In genomic region chr21:39184050-39184980, GRCh38 we compare ENCODE assay signal across 8 cellular contexts. TPM values are rescaled to one million over a fixed set of nuclear protein-coding genes. Genes with fewer than 3 reads are reported as not detected.
DNase-seq lines count a peak whose midpoint lies in the region; ATAC-seq and TF ChIP-seq lines count a peak whose summit lies in the region.

No MANE protein-coding gene starts in this region.

- no peak overlapping the region for H3K4ac ChIP-seq in H9 (ENCODE audit: low read depth, low read length)

- no peak overlapping the region for H2BK20ac ChIP-seq in H9 (ENCODE audit: low read depth, low read length, poor library complexity, severe bottlenecking)

- WGBS in H9 (ENCODE audit: extremely low coverage, insufficient read length, low lambda C conversion rate), result no CpG with 5 or more reads among the region's 22 CpGs
- no CpG with 5 or more reads among the region's 22 CpGs for WGBS in iPS DF 6.9 (ENCODE audit: insufficient coverage, insufficient read length)

- peaks cover 37% of the 10 kb centered on the region for H3K79me2 ChIP-seq in ACC112 (ENCODE audit: control insufficient read depth, insufficient read depth, low read length, unreplicated experiment)
- no peaks in the 10 kb centered on the region for H3K79me2 ChIP-seq in H9 (ENCODE audit: insufficient read depth, low read length)

- no peak overlapping the region for H3K56ac ChIP-seq in H9 (ENCODE audit: insufficient read length, low read depth, low read length)

- no peak overlapping the region for H3K9ac ChIP-seq in H9 (ENCODE audit: extremely low read depth, insufficient read length, low read length)

- H3K27me3 ChIP-seq in ACC112 (ENCODE audit: insufficient read depth, low read length) (no peaks in the 10 kb centered on the region), H9 (ENCODE audit: insufficient read depth, low read length) (no peaks in the 10 kb centered on the region), iPS DF 6.9 (ENCODE audit: control insufficient read depth, insufficient read depth, low read length) (no peaks in the 10 kb centered on the region)

- DNase-seq in H9 (no peak), iPS DF 6.9 (ENCODE audit: low read depth, low spot score) (no peak), GM20000 (ENCODE audit: low spot score) (no peak), hypothalamus (lab: John Stamatoyannopoulos, UW) (no peak)
- DNase-seq in activated CD4-positive, alpha-beta memory T cell treated with anti-CD3 and anti-CD28 coated beads, Interleukin-2, amount 10 ng/mL, durations not matched to agents 7 days and 5 days, result no peak
- DNase-seq in stimulated activated effector memory CD8-positive, alpha-beta T cell treated with anti-CD3 and anti-CD28 coated beads, Interleukin-12 subunit alpha, Interleukin-12 subunit beta, amount 100 ng/mL, for 72 hours (ENCODE audit: low spot score in 2 of 2), result no peak

- H4K8ac ChIP-seq in H9 (replicated peaks; ENCODE audit: insufficient read length, low read depth, low read length), result no peak overlapping the region

- peaks cover 7% of the 10 kb centered on the region for H3K23me2 ChIP-seq in H9 (ENCODE audit: insufficient read length, low read depth, low read length, poor library complexity, severe bottlenecking)

- no peaks in the 10 kb centered on the region; the same call in 1 of the 2 replicates for H3K27me3 Mint-ChIP-seq in H9 (ENCODE audit: low read depth)
- H3K27me3 Mint-ChIP-seq in activated CD4-positive, alpha-beta memory T cell treated with anti-CD3 and anti-CD28 coated beads, Interleukin-2, amount 10 ng/mL, durations not matched to agents 7 days and 5 days, result no peaks in the 10 kb centered on the region

- H3K23ac ChIP-seq in H9 (ENCODE audit: insufficient read length, low read depth, low read length), result no peak overlapping the region

- no peak overlapping the region for H3T11ph ChIP-seq in H9 (ENCODE audit: low read length)

- H2BK120ac ChIP-seq in H9 (ENCODE audit: low read depth, low read length, poor library complexity, severe bottlenecking), result no peak overlapping the region

- no peak overlapping the region for H2AK5ac ChIP-seq in H9 (ENCODE audit: insufficient read length, low read length)

- H3K4me2 ChIP-seq in H9 (ENCODE audit: insufficient read depth, insufficient read length, low read length), result peak overlapping the region; percentile 85

- H2BK12ac ChIP-seq in H9 (ENCODE audit: insufficient read length, low read depth, low read length), result no peak overlapping the region

- H3K9me3 ChIP-seq in H9 (ENCODE audit: control insufficient read depth, low read depth, low read length) (no peaks in the 10 kb centered on the region), iPS DF 6.9 (ENCODE audit: control insufficient read depth, insufficient read depth, low read length) (no peaks in the 10 kb centered on the region)

- peak overlapping the region; percentile 97 for H3K4me3 ChIP-seq in ACC112 (ENCODE audit: low read depth, low read length)
- H3K4me3 ChIP-seq in iPS DF 6.9 (ENCODE audit: low read length), result peak overlapping the region; percentile 65; the same call in 1 of the 2 replicates

- ATAC-seq in stimulated activated effector memory CD8-positive, alpha-beta T cell treated with anti-CD3 and anti-CD28 coated beads, Interleukin-12 subunit alpha, Interleukin-12 subunit beta, amount 100 ng/mL, for 72 hours, result no peak
- ATAC-seq in HG02970 (IDR thresholded peaks at IDR 0.05; ENCODE audit: low FRiP score, unreplicated experiment), result no peak

- CTCF ChIA-PET in activated CD4-positive, alpha-beta memory T cell treated with anti-CD3 and anti-CD28 coated beads, Interleukin-2, amount 10 ng/mL, durations not matched to agents 7 days and 5 days (lab: Charles Lee), result interaction anchor here (1.0 to 2.7 kb wide), 10 partner anchors 11 to 416 kb away, joined by 3 to 12 read pairs (median 4); partner anchors contain the start of genes BRWD1, HMGN1 and LCA5L

- H3K79me1 ChIP-seq in H9 (ENCODE audit: insufficient read depth, low read depth, low read length, poor library complexity, severe bottlenecking), result no peaks in the 10 kb centered on the region

- no peaks in the 10 kb centered on the region for H3K9me3 Mint-ChIP-seq in H9
- H3K9me3 Mint-ChIP-seq in activated CD4-positive, alpha-beta memory T cell treated with anti-CD3 and anti-CD28 coated beads, Interleukin-2, amount 10 ng/mL, durations not matched to agents 7 days and 5 days, result no peaks in the 10 kb centered on the region
- H3K9me3 Mint-ChIP-seq in stimulated activated effector memory CD8-positive, alpha-beta T cell treated with anti-CD3 and anti-CD28 coated beads, Interleukin-12 subunit alpha, Interleukin-12 subunit beta, amount 100 ng/mL, for 72 hours, result no peaks in the 10 kb centered on the region

- TF ChIP-seq CTCF in H9 (conservative IDR thresholded peaks at IDR 0.05) (no peak), GM20000 (IDR thresholded peaks at IDR 0.05; ENCODE audit: extremely low read depth, missing control alignments) (no peak)

- H3K27ac ChIP-seq in ACC112 (ENCODE audit: low read depth, low read length) (peak overlapping the region; percentile 65), H9 (ENCODE audit: insufficient read length, low read depth, low read length) (no peak overlapping the region), iPS DF 6.9 (ENCODE audit: low read length) (no peak overlapping the region)

- no peak overlapping the region for H3K18ac ChIP-seq in H9 (ENCODE audit: insufficient read length, low read depth, low read length)

- no peak overlapping the region for H4K91ac ChIP-seq in H9 (ENCODE audit: insufficient read length, low read depth, low read length)

- H2BK15ac ChIP-seq in H9 (ENCODE audit: low read depth, low read length), result no peak overlapping the region

- peaks cover 41 to 45% of the 10 kb centered on the region in 2 experiments for H3K4me1 Mint-ChIP-seq in H9
- H3K4me1 Mint-ChIP-seq in activated CD4-positive, alpha-beta memory T cell treated with anti-CD3 and anti-CD28 coated beads, Interleukin-2, amount 10 ng/mL, durations not matched to agents 7 days and 5 days, result peaks cover 40% of the 10 kb centered on the region
- H3K4me1 Mint-ChIP-seq in stimulated activated effector memory CD8-positive, alpha-beta T cell treated with anti-CD3 and anti-CD28 coated beads, Interleukin-12 subunit alpha, Interleukin-12 subunit beta, amount 100 ng/mL, for 72 hours, result peaks cover 41% of the 10 kb centered on the region

- no peak overlapping the region for H2BK5ac ChIP-seq in H9 (ENCODE audit: insufficient read length, low read length)

- H3K27ac Mint-ChIP-seq in H9, result peak overlapping the region; percentile 74 to 94 (median 93); a peak in 6 of 7 replicates
- peak overlapping the region; percentile 92 for H3K27ac Mint-ChIP-seq in activated CD4-positive, alpha-beta memory T cell treated with anti-CD3 and anti-CD28 coated beads, Interleukin-2, amount 10 ng/mL, durations not matched to agents 7 days and 5 days
- peak overlapping the region; percentile 95 for H3K27ac Mint-ChIP-seq in stimulated activated effector memory CD8-positive, alpha-beta T cell treated with anti-CD3 and anti-CD28 coated beads, Interleukin-12 subunit alpha, Interleukin-12 subunit beta, amount 100 ng/mL, for 72 hours

- H3K36me3 Mint-ChIP-seq in H9 (ENCODE audit: insufficient read depth in 1 of 3, low read depth in 3 of 3), result peaks cover 13 to 18% (median 14%) of the 10 kb centered on the region in 3 experiments; a peak in 6 of 7 replicates
- H3K36me3 Mint-ChIP-seq in activated CD4-positive, alpha-beta memory T cell treated with anti-CD3 and anti-CD28 coated beads, Interleukin-2, amount 10 ng/mL, durations not matched to agents 7 days and 5 days (ENCODE audit: low read depth), result peaks cover 28% of the 10 kb centered on the region
- peaks cover 31% of the 10 kb centered on the region for H3K36me3 Mint-ChIP-seq in stimulated activated effector memory CD8-positive, alpha-beta T cell treated with anti-CD3 and anti-CD28 coated beads, Interleukin-12 subunit alpha, Interleukin-12 subunit beta, amount 100 ng/mL, for 72 hours

- H4K5ac ChIP-seq in H9 (ENCODE audit: insufficient read length, low read depth, low read length), result no peak overlapping the region

- H2AFZ ChIP-seq in ACC112 (ENCODE audit: low read length, unreplicated experiment) (peak overlapping the region; percentile 74), H9 (ENCODE audit: low read length) (no peak overlapping the region)

- no peaks in the 10 kb centered on the region for H4K20me1 ChIP-seq in H9 (ENCODE audit: control insufficient read depth, insufficient read depth, insufficient read length)

- POLR2A ChIA-PET in activated CD4-positive, alpha-beta memory T cell treated with anti-CD3 and anti-CD28 coated beads, Interleukin-2, amount 10 ng/mL, durations not matched to agents 7 days and 5 days (lab: Charles Lee), result interaction anchor here (0.7 to 4.2 kb wide), 19 partner anchors 8 to 379 kb away, joined by 3 to 60 read pairs (median 6); partner anchors contain the start of genes BRWD1, ETS2 and HMGN1

- no peak overlapping the region; the same call in 1 of the 2 replicates for H3K14ac ChIP-seq in H9 (ENCODE audit: insufficient read depth, low read length)

- H3K36me3 ChIP-seq in ACC112 (ENCODE audit: insufficient read depth, low read length) (no peaks in the 10 kb centered on the region; the same call in 1 of the 2 replicates), iPS DF 6.9 (ENCODE audit: control insufficient read depth, insufficient read depth, low read length) (no peaks in the 10 kb centered on the region)

- peaks cover 33% of the 10 kb centered on the region for H3K4me1 ChIP-seq in ACC112 (ENCODE audit: control insufficient read depth, insufficient read depth, low read length, unreplicated experiment)
- 0 out of 2 replicates have a peak, but pooled peaks cover 3% of the 10 kb centered on the region for H3K4me1 ChIP-seq in H9 (ENCODE audit: insufficient read depth, low read length)
- H3K4me1 ChIP-seq in iPS DF 6.9 (ENCODE audit: control insufficient read depth, insufficient read depth, low read length), result no peaks in the 10 kb centered on the region; the same call in 1 of the 2 replicates

- H3K4me3 Mint-ChIP-seq in H9, result peak overlapping the region; percentile 94 to 96
- peak overlapping the region; percentile 97 for H3K4me3 Mint-ChIP-seq in activated CD4-positive, alpha-beta memory T cell treated with anti-CD3 and anti-CD28 coated beads, Interleukin-2, amount 10 ng/mL, durations not matched to agents 7 days and 5 days
- H3K4me3 Mint-ChIP-seq in stimulated activated effector memory CD8-positive, alpha-beta T cell treated with anti-CD3 and anti-CD28 coated beads, Interleukin-12 subunit alpha, Interleukin-12 subunit beta, amount 100 ng/mL, for 72 hours, result peak overlapping the region; percentile 90

RNA-seq across cellular contexts. Expression of gene PSMG1, which starts 1.1 kb away (rescaled TPM):
- total RNA-seq in H9 (2021), result 78.8 and 82.3 TPM in 2 replicates
- total RNA-seq in activated CD4-positive, alpha-beta memory T cell treated with anti-CD3 and anti-CD28 coated beads, Interleukin-2, amount 10 ng/mL, durations not matched to agents 7 days and 5 days, result 10 to 100 TPM; 59.6 to 66.2 TPM
